ENCODE assay signal across 8 cellular contexts in genomic region chr3:31531992-31532586, GRCh38. TPM values are rescaled to one million over a fixed set of nuclear protein-coding genes. Genes with fewer than 3 reads are reported as not detected.
A peak's percentile ranks its signal among the peaks of the same experiment; 100 is the strongest.
DNase-seq lines count a peak whose midpoint lies in the region; ATAC-seq and TF ChIP-seq lines count a peak whose summit lies in the region.

No MANE protein-coding gene starts in this region.

- DNase-seq in DMS79 treated with DMSO at 0.1 percent for 48 hours (lab: John Stamatoyannopoulos, UW) (peak; percentile 77), Peyer's patch (peak; percentile 99 to 100 (median 99)), activated T-helper 1 cell treated with Interleukin-2 at 50 U/mL for 16 hours (ENCODE audit: low read depth) (peak; percentile 98), esophagus muscularis mucosa (ENCODE audit: extremely low spot score) (peak; percentile 99)
- peak; percentile 94 for DNase-seq in stimulated activated CD8-positive, alpha-beta memory T cell treated with anti-CD3 and anti-CD28 coated beads, Interleukin-7, amount 100 ng/mL, for 24 hours (ENCODE audit: low read depth)

- H3K27me3 ChIP-seq in Peyer's patch, result no peaks in the 10 kb centered on the region
- no peaks in the 10 kb centered on the region for H3K27me3 ChIP-seq in esophagus muscularis mucosa
- no peaks in the 10 kb centered on the region for H3K27me3 ChIP-seq in muscle layer of duodenum (ENCODE audit: low read depth, low read length)

- intact Hi-C loops in esophagus muscularis mucosa (cut with DNase I), result no loop called here

- TF ChIP-seq POLR2A in Peyer's patch (IDR thresholded peaks at IDR 0.05) (peak in 1 of 2 donors; percentile 93), esophagus muscularis mucosa (IDR thresholded peaks at IDR 0.05; ENCODE audit: low read depth) (peak; percentile 92)

- WGBS in esophagus muscularis mucosa, result no CpG with 5 or more reads among the region's 73 CpGs

- H3K4me1 ChIP-seq in Peyer's patch (peaks cover 0 to 29% (median 13%) of the 10 kb centered on the region in 4 donors), esophagus muscularis mucosa (peaks cover 20 to 45% (median 39%) of the 10 kb centered on the region in 4 donors), muscle layer of duodenum (ENCODE audit: control insufficient read depth in 1 of 2, insufficient read depth in 2 of 2, low read length in 2 of 2) (peaks cover 30 to 34% of the 10 kb centered on the region in 2 donors)

- TF ChIP-seq EP300 in esophagus muscularis mucosa (IDR thresholded peaks at IDR 0.05), result no peak

- peaks cover 19% of the 10 kb centered on the region for H3K36me3 ChIP-seq in KOPT-K1 (ENCODE audit: insufficient read depth, low read length)
- no peaks in the 10 kb centered on the region for H3K36me3 ChIP-seq in Peyer's patch
- H3K36me3 ChIP-seq in esophagus muscularis mucosa, result no peaks in the 10 kb centered on the region
- H3K36me3 ChIP-seq in muscle layer of duodenum (ENCODE audit: control insufficient read depth in 1 of 2, insufficient read depth in 2 of 2, low read length in 2 of 2), result peaks cover 0 to 4% of the 10 kb centered on the region in 2 donors

- H3K27ac ChIP-seq in KOPT-K1 (ENCODE audit: low read depth, low read length, poor library complexity, severe bottlenecking) (peak overlapping the region; percentile 99), Peyer's patch (peak overlapping the region; percentile 94 to 99 (median 98)), esophagus muscularis mucosa (replicated peaks in 1 of 4) (peak overlapping the region; percentile 92 to 98 (median 96)), muscle layer of duodenum (ENCODE audit: low read length) (peak overlapping the region; percentile 98)

- H3K4me3 ChIP-seq in Peyer's patch, result peak overlapping the region; percentile 80 to 97 (median 93)
- H3K4me3 ChIP-seq in esophagus muscularis mucosa, result peak overlapping the region; percentile 90 to 95 (median 92)
- peak overlapping the region; percentile 93 to 97 for H3K4me3 ChIP-seq in muscle layer of duodenum (ENCODE audit: low read depth in 1 of 2, low read length in 2 of 2)

- H3K9me3 ChIP-seq in KOPT-K1 (ENCODE audit: insufficient read depth, low read length, poor library complexity, severe bottlenecking) (no peaks in the 10 kb centered on the region), Peyer's patch (no peaks in the 10 kb centered on the region), esophagus muscularis mucosa (no peaks in the 10 kb centered on the region), muscle layer of duodenum (ENCODE audit: control insufficient read depth in 1 of 2, low read length in 2 of 2) (no peaks in the 10 kb centered on the region)

- TF ChIP-seq CTCF in Peyer's patch (IDR thresholded peaks at IDR 0.05) (peak in 3 of 6 experiments; percentile 7 to 28 (median 16)), esophagus muscularis mucosa (IDR thresholded peaks at IDR 0.05) (peak in 1 of 3 experiments; percentile 0)

- ATAC-seq in GM21825 (IDR thresholded peaks at IDR 0.05; ENCODE audit: unreplicated experiment), result peak; percentile 85

RNA-seq across cellular contexts. Expression of gene STT3B, which starts 0.6 kb away (rescaled TPM):
- 100 to 1,000 TPM in 3 of 4 donors, 10 to 100 TPM in 1; 83.9 to 179 (median 144) TPM for total RNA-seq in Peyer's patch
- 10 to 100 TPM; 58.8 to 74.3 (median 69.3) TPM for total RNA-seq in esophagus muscularis mucosa

Comparison
In these comparisons a context has a peak if more than half of its experiments do, and no peak if none do; other contexts are left out.
1. Peak in every context shown above with its lines: DNase-seq, ATAC-seq, H3K4me3 ChIP-seq and H3K27ac ChIP-seq.